In the genomic region with DNA sequence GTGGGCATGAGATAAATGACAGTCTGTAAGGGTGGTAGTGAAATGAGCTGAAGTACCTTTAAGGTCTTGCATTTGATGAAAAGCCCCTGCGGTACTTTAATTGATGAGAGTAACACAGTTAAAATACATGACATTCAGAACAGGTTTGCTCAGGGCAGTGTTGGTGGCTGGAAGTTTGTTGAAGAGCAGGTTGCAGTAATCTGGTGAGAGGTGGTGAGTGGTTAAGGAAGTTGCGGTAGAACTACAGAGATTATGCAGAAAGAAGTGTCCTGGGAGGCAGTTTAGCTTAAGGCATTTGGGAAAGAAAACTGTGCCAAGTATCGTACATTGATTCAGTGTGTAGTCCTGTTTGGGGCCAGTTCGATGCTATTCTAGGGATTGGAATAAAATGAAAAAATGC, we compare ENCODE assay signal across 20 cellular contexts. TPM values are rescaled to one million over a fixed set of nuclear protein-coding genes. Genes with fewer than 3 reads are reported as not detected.
"Had no signal": no experiment of that assay in that cellular context is flagged by ENCODE, and none has a peak within 500 bp of the region (broad histone marks: within the 10 kb centered on the region; RNA-seq: fewer than 3 reads in every experiment).

No MANE protein-coding gene starts in this region.

- H3K4me3 Mint-ChIP-seq: activated B cell treated with CpG ODN at 0.5 μM for 24 hours; activated CD4-positive, alpha-beta memory T cell treated with anti-CD3 and anti-CD28 coated beads for 36 hours; activated CD4-positive, alpha-beta T cell treated with anti-CD3 and anti-CD28 coated beads for 36 hours; central memory CD8-positive, alpha-beta T cell; mesothelial cell of epicardium; nephron progenitor cell; stimulated activated memory B cell treated with anti-CD40 and anti-IgM and Interleukin-4, amounts not matched to agents 10 μg/mL and 1 μg/mL and 100 μg/mL, for 72 hours had no signal

- H3K27ac ChIP-seq: brain microvascular endothelial cell, coronary artery, left ventricle myocardium inferior, thyroid gland had no signal

- H3K27me3 ChIP-seq: brain microvascular endothelial cell, thyroid gland had no signal

- H3K27me3 Mint-ChIP-seq: activated B cell treated with CpG ODN at 0.5 μM for 24 hours; activated CD4-positive, alpha-beta memory T cell treated with anti-CD3 and anti-CD28 coated beads for 36 hours; activated CD4-positive, alpha-beta T cell treated with anti-CD3 and anti-CD28 coated beads for 36 hours; central memory CD8-positive, alpha-beta T cell; stimulated activated memory B cell treated with anti-CD40 and anti-IgM and Interleukin-4, amounts not matched to agents 10 μg/mL and 1 μg/mL and 100 μg/mL, for 72 hours had no signal

- H3K4me1 Mint-ChIP-seq: activated B cell treated with CpG ODN at 0.5 μM for 24 hours; mesothelial cell of epicardium; nephron progenitor cell; stimulated activated memory B cell treated with anti-CD40 and anti-IgM and Interleukin-4, amounts not matched to agents 10 μg/mL and 1 μg/mL and 100 μg/mL, for 72 hours had no signal

- H3K9me3 Mint-ChIP-seq: activated B cell treated with CpG ODN at 0.5 μM for 24 hours; activated CD4-positive, alpha-beta memory T cell treated with anti-CD3 and anti-CD28 coated beads for 36 hours; central memory CD8-positive, alpha-beta T cell; mesothelial cell of epicardium; nephron progenitor cell; stimulated activated memory B cell treated with anti-CD40 and anti-IgM and Interleukin-4, amounts not matched to agents 10 μg/mL and 1 μg/mL and 100 μg/mL, for 72 hours had no signal

- H3K27ac Mint-ChIP-seq: activated B cell treated with CpG ODN at 0.5 μM for 24 hours; activated CD4-positive, alpha-beta memory T cell treated with anti-CD3 and anti-CD28 coated beads for 36 hours; activated CD4-positive, alpha-beta T cell treated with anti-CD3 and anti-CD28 coated beads for 36 hours; mesothelial cell of epicardium; nephron progenitor cell; stimulated activated memory B cell treated with anti-CD40 and anti-IgM and Interleukin-4, amounts not matched to agents 10 μg/mL and 1 μg/mL and 100 μg/mL, for 72 hours had no signal

- DNase-seq: activated B cell treated with CpG ODN at 0.5 μM for 24 hours; activated CD4-positive, alpha-beta memory T cell treated with anti-CD3 and anti-CD28 coated beads for 36 hours; activated CD4-positive, alpha-beta T cell treated with anti-CD3 and anti-CD28 coated beads for 36 hours; activated effector memory CD4-positive, alpha-beta T cell treated with anti-CD3 and anti-CD28 coated beads, Interleukin-2, amount 50 U/mL, for 16 hours; activated naive CD4-positive, alpha-beta T cell treated with anti-CD3 and anti-CD28 coated beads, Interleukin-2, amount 50 U/mL, for 16 hours; aorta; brain microvascular endothelial cell; kidney; left ventricle myocardium inferior; mammary epithelial cell; nephron progenitor cell; small intestine; stimulated activated CD4-positive, alpha-beta T cell treated with anti-CD3 and anti-CD28 coated beads, Interleukin-2, amount 100 ng/mL, for 24 hours; T1000; thyroid gland had no signal

- H3K9me3 ChIP-seq: left ventricle myocardium inferior, thyroid gland had no signal

- H3K36me3 ChIP-seq: brain microvascular endothelial cell, thyroid gland had no signal

- H3K4me3 ChIP-seq: coronary artery, left ventricle myocardium inferior, thyroid gland had no signal

- ATAC-seq: activated CD4-positive, alpha-beta T cell treated with anti-CD3 and anti-CD28 coated beads for 36 hours; stimulated activated memory B cell treated with anti-CD40 and anti-IgM and Interleukin-4, amounts not matched to agents 10 μg/mL and 1 μg/mL and 100 μg/mL, for 72 hours had no signal

RNA-seq across cellular contexts. Expression of gene SLAIN1, which starts 42.6 kb away (rescaled TPM):
- total RNA-seq: fibroblast of villous mesenchyme, mammary epithelial cell had no signal
- polyA plus RNA-seq: mammary epithelial cell had no signal
